ENCODE assay signal across 20 cellular contexts in the genomic region with DNA sequence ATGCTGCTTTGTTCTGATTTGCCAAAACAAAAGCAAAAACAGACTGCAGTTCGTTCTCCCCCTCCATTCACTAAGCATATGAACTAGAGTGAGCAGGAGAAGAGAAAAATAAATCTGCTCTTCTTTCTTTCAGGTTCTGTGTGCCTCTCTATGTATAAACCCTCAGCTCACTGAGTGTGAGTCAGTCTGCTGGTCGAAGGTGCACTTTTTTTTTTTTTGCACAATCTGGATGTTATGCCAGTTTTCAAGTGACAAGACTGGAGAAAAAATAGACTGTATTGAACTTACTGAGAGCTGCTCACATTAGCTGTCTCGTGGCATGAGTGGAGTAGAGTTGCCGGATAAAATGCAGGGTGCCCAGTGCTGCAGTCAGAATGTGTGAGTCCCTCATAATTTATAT.
DNase-seq lines count a peak whose midpoint lies in the region; ATAC-seq, FAIRE-seq and TF ChIP-seq lines count a peak whose summit lies in the region.
"Had no signal": no experiment of that assay in that cellular context is flagged by ENCODE, and none has a peak within 500 bp of the region (broad histone marks: within the 10 kb centered on the region; RNA-seq: fewer than 3 reads in every experiment).

No MANE protein-coding gene starts in this region.

- no peak for FAIRE-seq in GM12878 (lab: Jason Lieb, UNC)
- FAIRE-seq: G401.6, H54 had no signal

- peaks cover 4% of the 10 kb centered on the region; the same call in 2 of the 3 replicates for H3K36me3 Mint-ChIP-seq in GM23338 (ENCODE audit: low read depth)
- H3K36me3 Mint-ChIP-seq: CD14-positive monocyte had no signal

- H3K79me2 ChIP-seq in GM23338 (replicated peaks; ENCODE audit: insufficient read depth), result no peaks in the 10 kb centered on the region
- no peaks in the 10 kb centered on the region for H3K79me2 ChIP-seq in GM12878 (ENCODE audit: control insufficient read depth, insufficient read depth, low read length)
- no peaks in the 10 kb centered on the region for H3K79me2 ChIP-seq in hepatocyte

- intact Hi-C loops in GM12878 (cut with micrococcal nuclease; ENCODE audit: unreplicated experiment), result no loop called here

- no peaks in the 10 kb centered on the region for H3K4me1 Mint-ChIP-seq in GM23338
- H3K4me1 Mint-ChIP-seq: CD14-positive monocyte had no signal

- ATAC-seq in GM23338 (no peak), GM12878 (no peak), GM19035 (IDR thresholded peaks at IDR 0.05; ENCODE audit: unreplicated experiment) (no peak), HG03439 (IDR thresholded peaks at IDR 0.05; ENCODE audit: unreplicated experiment) (no peak)
- ATAC-seq: SK-N-SH treated with all-trans-retinoic acid at 6 μM for 48 hours had no signal

- no peak overlapping the region for H3K4me3 Mint-ChIP-seq in GM23338
- H3K4me3 Mint-ChIP-seq: CD14-positive monocyte had no signal

- in situ Hi-C loops in GM12878 (cut with MboI), result no loop called here

- POLR2A ChIA-PET in GM12878 (lab: Charles Lee), result no interaction called here

- no peak overlapping the region for H3K27ac Mint-ChIP-seq in GM23338
- H3K27ac Mint-ChIP-seq: CD14-positive monocyte had no signal

- H3K27me3 Mint-ChIP-seq in GM23338 (ENCODE audit: insufficient read depth, low read depth, poor library complexity), result no peaks in the 10 kb centered on the region

- RAD21 ChIA-PET in GM12878 (lab: Charles Lee; ENCODE audit: unreplicated experiment), result no interaction called here

- WGBS in GM12878 (ENCODE audit: insufficient coverage, insufficient replicate concordance, low lambda C conversion rate, missing lambda C conversion rate), result 26% methylated on average over 4 of the region's 4 CpGs
- whole genome bisulfite sequencing in hepatocyte (ENCODE audit: low lambda C conversion rate, missing lambda C conversion rate), result 64% methylated on average over 4 of the region's 4 CpGs

- peaks cover 4% of the 10 kb centered on the region; the same call in 2 of the 3 replicates for H3K9me3 Mint-ChIP-seq in GM23338

- CTCF ChIA-PET in GM12878 (lab: Yijun Ruan, JAX), result interaction anchor here (0.6 kb wide), 1 partner anchor 680 kb away, joined by 3 read pairs; no protein-coding TSS in a partner anchor

- DNase-seq in GM23338 (ENCODE audit: low spot score) (no peak), GM12878 (ENCODE audit: low read depth, low spot score) (no peak), hepatocyte (ENCODE audit: low spot score) (peak; percentile 7), renal cortical epithelial cell (ENCODE audit: low read depth) (peak; percentile 60)
- DNase-seq in activated CD4-positive, CD25-positive, alpha-beta regulatory T cell treated with anti-CD3 and anti-CD28 coated beads, Interleukin-2, amount 50 U/mL, for 72 hours, result no peak
- DNase-seq: AML-193, IMR-90, MG63, NCI-H1048, NCI-H1436, NCI-H1930, PC-9, SIG-M5 had no signal

- no peak for TF ChIP-seq RAD21 in GM12878 (IDR thresholded peaks at IDR 0.05; ENCODE audit: insufficient read depth, low read depth, low read length)

- H4K20me1 ChIP-seq in GM23338 (replicated peaks; ENCODE audit: insufficient read depth), result no peaks in the 10 kb centered on the region
- H4K20me1 ChIP-seq in GM12878 (ENCODE audit: control insufficient read depth, insufficient read depth), result no peaks in the 10 kb centered on the region
- H4K20me1 ChIP-seq in hepatocyte (ENCODE audit: insufficient read depth, poor library complexity, severe bottlenecking), result no peaks in the 10 kb centered on the region

- H3K36me3 ChIP-seq in GM23338 (ENCODE audit: insufficient read depth) (no peaks in the 10 kb centered on the region), GM12878 (ENCODE audit: control insufficient read depth in 2 of 2, insufficient read depth in 2 of 2, low read length in 1 of 2) (no peaks in the 10 kb centered on the region; a peak in 1 of 4 replicates), hepatocyte (replicated peaks; ENCODE audit: insufficient read depth, low read depth) (no peaks in the 10 kb centered on the region)
- H3K36me3 ChIP-seq: MG63 had no signal

- no peak for TF ChIP-seq CTCF in GM23338 (conservative IDR thresholded peaks at IDR 0.05; ENCODE audit: low read depth in 2 of 2)
- TF ChIP-seq CTCF in GM12878 (IDR thresholded peaks at IDR 0.05 in 2 of 3, conservative IDR thresholded peaks at IDR 0.05 in 1 of 3; ENCODE audit: control insufficient read depth in 2 of 3, extremely low read depth in 1 of 3, insufficient read depth in 1 of 3, low read depth in 3 of 3, low read length in 3 of 3), result no peak
- no peak for TF ChIP-seq CTCF in hepatocyte (IDR thresholded peaks at IDR 0.05; ENCODE audit: poor library complexity)

- H3K27me3 ChIP-seq in GM23338 (ENCODE audit: insufficient read depth) (no peaks in the 10 kb centered on the region), GM12878 (replicated peaks in 1 of 2; ENCODE audit: control insufficient read depth in 2 of 2, insufficient read depth in 2 of 2, low read length in 1 of 2) (no peaks in the 10 kb centered on the region), hepatocyte (no peaks in the 10 kb centered on the region)
- H3K27me3 ChIP-seq: MG63 had no signal

- no peak for TF ChIP-seq EP300 in GM12878 (IDR thresholded peaks at IDR 0.05; ENCODE audit: borderline replicate concordance in 1 of 2, control insufficient read depth in 1 of 2, low read depth in 2 of 2, low read length in 2 of 2)

- no peaks in the 10 kb centered on the region for H3K4me1 ChIP-seq in GM23338 (ENCODE audit: insufficient read depth)
- H3K4me1 ChIP-seq in GM12878 (ENCODE audit: control insufficient read depth, insufficient read depth, low read length), result no peaks in the 10 kb centered on the region
- peaks cover 12% of the 10 kb centered on the region for H3K4me1 ChIP-seq in hepatocyte (ENCODE audit: insufficient read depth)

- H3K4me3 ChIP-seq in GM23338 (no peak overlapping the region), GM12878 (no peak overlapping the region), hepatocyte (no peak overlapping the region)
- H3K4me3 ChIP-seq: MG63, PC-9 had no signal

- BruUV-seq in GM12878 (replicated peaks; lab: Mats Ljungman, UMichigan), result no TSS peak

- H3K4me2 ChIP-seq in GM23338 (no peak overlapping the region), GM12878 (ENCODE audit: control insufficient read depth, insufficient read depth) (no peak overlapping the region), hepatocyte (peak overlapping the region; percentile 14)
- H3K4me2 ChIP-seq: PC-9 had no signal

- TF ChIP-seq POLR2A in GM12878 (IDR thresholded peaks at IDR 0.05; ENCODE audit: low read depth, low read length), result no peak

- no peaks in the 10 kb centered on the region for H3K9me2 ChIP-seq in GM23338 (ENCODE audit: insufficient read depth)
- H3K9me2 ChIP-seq in hepatocyte (replicated peaks; ENCODE audit: insufficient read depth), result no peaks in the 10 kb centered on the region

- no peak overlapping the region for H3K9ac ChIP-seq in GM12878 (ENCODE audit: control insufficient read depth, insufficient read depth, low read length)

- H2AFZ ChIP-seq in GM23338, result peak overlapping the region; percentile 56
- H2AFZ ChIP-seq in GM12878 (ENCODE audit: control insufficient read depth, low read depth, low read length), result peak overlapping the region; percentile 50
- no peak overlapping the region for H2AFZ ChIP-seq in hepatocyte
- H2AFZ ChIP-seq: PC-9 had no signal

- H3F3A ChIP-seq in GM23338 (replicated peaks; ENCODE audit: low read depth), result no peaks in the 10 kb centered on the region

- H3K9me3 ChIP-seq in GM12878 (replicated peaks; ENCODE audit: control insufficient read depth, insufficient read depth, low read length) (no peaks in the 10 kb centered on the region; the same call in 1 of the 3 replicates), hepatocyte (ENCODE audit: low read depth) (no peaks in the 10 kb centered on the region)
- H3K9me3 ChIP-seq: MG63 had no signal

- H3K27ac ChIP-seq in GM23338 (ENCODE audit: low read depth), result no peak overlapping the region
- no peak overlapping the region for H3K27ac ChIP-seq in GM12878 (ENCODE audit: control insufficient read depth, insufficient read depth)
- no peak overlapping the region for H3K27ac ChIP-seq in hepatocyte
- H3K27ac ChIP-seq: PC-9, RWPE1 had no signal

- SMC1A ChIA-PET in GM12878 (lab: Charles Lee; ENCODE audit: uncharacterized antibody, unreplicated experiment), result no interaction called here

TF ChIP-seq in GM23338, 12 proteins besides CTCF, POLR2A, EP300 and RAD21 (continues in another document):
- TF ChIP-seq CREB1 (CRISPR knock-in tag; IDR thresholded peaks at IDR 0.05; ENCODE audit: low read depth) (no peak), EZH2 (IDR thresholded peaks at IDR 0.05; ENCODE audit: low read depth, unreplicated experiment) (no peak), ZNF331 (CRISPR knock-in tag; IDR thresholded peaks at IDR 0.05; ENCODE audit: low read depth) (no peak)

TF ChIP-seq in GM12878, 131 proteins besides CTCF, POLR2A, EP300 and RAD21 (continues in another document):
- TF ChIP-seq ZNF384 (IDR thresholded peaks at IDR 0.05; ENCODE audit: borderline replicate concordance, low read depth, low read length) (no peak), RELA (IDR thresholded peaks at IDR 0.05; ENCODE audit: borderline replicate concordance, partially characterized antibody) (no peak), DPF2 (IDR thresholded peaks at IDR 0.05) (no peak)
- TF ChIP-seq, protein P1, sequence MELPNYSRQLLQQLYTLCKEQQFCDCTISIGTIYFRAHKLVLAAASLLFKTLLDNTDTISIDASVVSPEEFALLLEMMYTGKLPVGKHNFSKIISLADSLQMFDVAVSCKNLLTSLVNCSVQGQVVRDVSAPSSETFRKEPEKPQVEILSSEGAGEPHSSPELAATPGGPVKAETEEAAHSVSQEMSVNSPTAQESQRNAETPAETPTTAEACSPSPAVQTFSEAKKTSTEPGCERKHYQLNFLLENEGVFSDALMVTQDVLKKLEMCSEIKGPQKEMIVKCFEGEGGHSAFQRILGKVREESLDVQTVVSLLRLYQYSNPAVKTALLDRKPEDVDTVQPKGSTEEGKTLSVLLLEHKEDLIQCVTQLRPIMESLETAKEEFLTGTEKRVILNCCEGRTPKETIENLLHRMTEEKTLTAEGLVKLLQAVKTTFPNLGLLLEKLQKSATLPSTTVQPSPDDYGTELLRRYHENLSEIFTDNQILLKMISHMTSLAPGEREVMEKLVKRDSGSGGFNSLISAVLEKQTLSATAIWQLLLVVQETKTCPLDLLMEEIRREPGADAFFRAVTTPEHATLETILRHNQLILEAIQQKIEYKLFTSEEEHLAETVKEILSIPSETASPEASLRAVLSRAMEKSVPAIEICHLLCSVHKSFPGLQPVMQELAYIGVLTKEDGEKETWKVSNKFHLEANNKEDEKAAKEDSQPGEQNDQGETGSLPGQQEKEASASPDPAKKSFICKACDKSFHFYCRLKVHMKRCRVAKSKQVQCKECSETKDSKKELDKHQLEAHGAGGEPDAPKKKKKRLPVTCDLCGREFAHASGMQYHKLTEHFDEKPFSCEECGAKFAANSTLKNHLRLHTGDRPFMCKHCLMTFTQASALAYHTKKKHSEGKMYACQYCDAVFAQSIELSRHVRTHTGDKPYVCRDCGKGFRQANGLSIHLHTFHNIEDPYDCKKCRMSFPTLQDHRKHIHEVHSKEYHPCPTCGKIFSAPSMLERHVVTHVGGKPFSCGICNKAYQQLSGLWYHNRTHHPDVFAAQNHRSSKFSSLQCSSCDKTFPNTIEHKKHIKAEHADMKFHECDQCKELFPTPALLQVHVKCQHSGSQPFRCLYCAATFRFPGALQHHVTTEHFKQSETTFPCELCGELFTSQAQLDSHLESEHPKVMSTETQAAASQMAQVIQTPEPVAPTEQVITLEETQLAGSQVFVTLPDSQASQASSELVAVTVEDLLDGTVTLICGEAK (IDR thresholded peaks at IDR 0.05; ENCODE audit: borderline replicate concordance), result no peak

Comparison
In these comparisons a context has a peak if more than half of its experiments do, and no peak if none do; other contexts are left out.
1. DNase-seq: peak in hepatocyte (single experiment) and renal cortical epithelial cell (single experiment); none in GM23338 (single experiment), GM12878 (single experiment) and activated CD4-positive, CD25-positive, alpha-beta regulatory T cell treated with anti-CD3 and anti-CD28 coated beads, Interleukin-2, amount 50 U/mL, for 72 hours (single experiment).